In genomic region chr9:16154570-16155078, GRCh38 we compare ENCODE assay signal across 8 cellular contexts.
DNase-seq lines count a peak whose midpoint lies in the region; ATAC-seq and TF ChIP-seq lines count a peak whose summit lies in the region.

No MANE protein-coding gene starts in this region.

- TF ChIP-seq CTCF in neural crest cell (conservative IDR thresholded peaks at IDR 0.05): peak; percentile 68

- H3K4me3 Mint-ChIP-seq in neural crest cell: peak overlapping the region; percentile 68

- peak; percentile 91 for ATAC-seq in GM21723 (IDR thresholded peaks at IDR 0.05; ENCODE audit: unreplicated experiment)
- ATAC-seq in HG02588 (IDR thresholded peaks at IDR 0.05; ENCODE audit: unreplicated experiment): no peak
- ATAC-seq in GM21515 (IDR thresholded peaks at IDR 0.05; ENCODE audit: unreplicated experiment): no peak
- no peak for ATAC-seq in HG03045 (IDR thresholded peaks at IDR 0.05; ENCODE audit: unreplicated experiment)

- H3K4me1 Mint-ChIP-seq in neural crest cell: peaks cover 92% of the 10 kb centered on the region

- no peaks in the 10 kb centered on the region for H3K9me3 Mint-ChIP-seq in neural crest cell

- peak; percentile 64 for DNase-seq in DMS53 (lab: John Stamatoyannopoulos, UW)
- DNase-seq in NCI-H69 (lab: John Stamatoyannopoulos, UW): peak; percentile 90
- peak; percentile 63 for DNase-seq in dermis blood vessel endothelial cell
- DNase-seq in neural crest cell (ENCODE audit: low read depth, low spot score): peak; percentile 59

- H3K27ac Mint-ChIP-seq in neural crest cell (ENCODE audit: unreplicated experiment): peak overlapping the region; percentile 63

- no peaks in the 10 kb centered on the region for H3K27me3 Mint-ChIP-seq in neural crest cell (ENCODE audit: low read depth)

- no peaks in the 10 kb centered on the region for H3K36me3 Mint-ChIP-seq in neural crest cell (ENCODE audit: low read depth)
